In genomic region chr14:50935126-50936090, GRCh38 we compare ENCODE assay signal across 1 cellular context.
A peak's percentile ranks its signal among the peaks of the same experiment; 100 is the strongest.
TF ChIP-seq lines count a peak whose summit lies in the region.

No MANE protein-coding gene starts in this region.

TF ChIP-seq in HepG2, 621 proteins besides CTCF, POLR2A, EP300 and RAD21 (continued from another document and continues in another):
- TF ChIP-seq THRA (CRISPR knock-in tag; IDR thresholded peaks at IDR 0.05; ENCODE audit: borderline replicate concordance): peak; percentile 89
- no peak for TF ChIP-seq FOXM1 (CRISPR knock-in tag; IDR thresholded peaks at IDR 0.05)
- TF ChIP-seq ZNF430 (CRISPR knock-in tag; IDR thresholded peaks at IDR 0.05): no peak
- no peak for TF ChIP-seq ZBTB21 (CRISPR knock-in tag; IDR thresholded peaks at IDR 0.05)
- TF ChIP-seq ZNF512 (CRISPR knock-in tag; IDR thresholded peaks at IDR 0.05): no peak
- TF ChIP-seq ZBTB4 (CRISPR knock-in tag; IDR thresholded peaks at IDR 0.05; ENCODE audit: borderline replicate concordance): no peak
- TF ChIP-seq ZNF550 (CRISPR knock-in tag; IDR thresholded peaks at IDR 0.05; ENCODE audit: borderline replicate concordance): no peak
- no peak for TF ChIP-seq ZBTB44 (CRISPR knock-in tag; IDR thresholded peaks at IDR 0.05)
- no peak for TF ChIP-seq CCDC6 (CRISPR knock-in tag; IDR thresholded peaks at IDR 0.05)
- peak; percentile 90 for TF ChIP-seq MEIS2 (CRISPR knock-in tag; IDR thresholded peaks at IDR 0.05)
- peak; percentile 94 for TF ChIP-seq ARID5B (CRISPR knock-in tag; IDR thresholded peaks at IDR 0.05)
- TF ChIP-seq NR0B2 (CRISPR knock-in tag; IDR thresholded peaks at IDR 0.05): no peak
- no peak for TF ChIP-seq ZNF317 (CRISPR knock-in tag; IDR thresholded peaks at IDR 0.05)
- no peak for TF ChIP-seq ETS1 (CRISPR knock-in tag; IDR thresholded peaks at IDR 0.05)
- peak; percentile 49; the same call in 1 of the 2 replicates for TF ChIP-seq ZNF543 (CRISPR knock-in tag; IDR thresholded peaks at IDR 0.05)
- TF ChIP-seq ZNF235 (CRISPR knock-in tag; IDR thresholded peaks at IDR 0.05; ENCODE audit: borderline replicate concordance): no peak
- TF ChIP-seq ZNF703 (CRISPR knock-in tag; IDR thresholded peaks at IDR 0.05; ENCODE audit: borderline replicate concordance): no peak
- TF ChIP-seq RERE (CRISPR knock-in tag; IDR thresholded peaks at IDR 0.05; ENCODE audit: low read depth): peak; percentile 66; the same call in 1 of the 2 replicates
- peak; percentile 33 for TF ChIP-seq ZEB1 (IDR thresholded peaks at IDR 0.05; ENCODE audit: insufficient replicate concordance, low read depth)
- TF ChIP-seq ZNF296 (CRISPR knock-in tag; conservative IDR thresholded peaks at IDR 0.05): no peak
- TF ChIP-seq THAP11 (CRISPR knock-in tag; IDR thresholded peaks at IDR 0.05): no peak; the same call in 1 of the 2 replicates
- no peak for TF ChIP-seq ZNF138 (CRISPR knock-in tag; IDR thresholded peaks at IDR 0.05; ENCODE audit: low read depth)
- TF ChIP-seq ZMYM3 (CRISPR knock-in tag; IDR thresholded peaks at IDR 0.05): peak; percentile 60; the same call in 1 of the 2 replicates
- peak; percentile 62; the same call in 1 of the 2 replicates for TF ChIP-seq ZBTB34 (CRISPR knock-in tag; IDR thresholded peaks at IDR 0.05)
- TF ChIP-seq TOPORS (CRISPR knock-in tag; IDR thresholded peaks at IDR 0.05): no peak
- TF ChIP-seq ZNF124 (CRISPR knock-in tag; IDR thresholded peaks at IDR 0.05): no peak
- TF ChIP-seq ZNF549 (CRISPR knock-in tag; IDR thresholded peaks at IDR 0.05): no peak
- peak; percentile 77; the same call in 1 of the 2 replicates for TF ChIP-seq STAT6 (CRISPR knock-in tag; IDR thresholded peaks at IDR 0.05; ENCODE audit: borderline replicate concordance)
- TF ChIP-seq MXD1 (CRISPR knock-in tag; IDR thresholded peaks at IDR 0.05): no peak
- no peak for TF ChIP-seq ZNF446 (CRISPR knock-in tag; IDR thresholded peaks at IDR 0.05)
- peak; percentile 48; the same call in 1 of the 2 replicates for TF ChIP-seq ZSCAN25 (CRISPR knock-in tag; IDR thresholded peaks at IDR 0.05)
